9 cellular contexts compared by ENCODE assay signal in the genomic region with DNA sequence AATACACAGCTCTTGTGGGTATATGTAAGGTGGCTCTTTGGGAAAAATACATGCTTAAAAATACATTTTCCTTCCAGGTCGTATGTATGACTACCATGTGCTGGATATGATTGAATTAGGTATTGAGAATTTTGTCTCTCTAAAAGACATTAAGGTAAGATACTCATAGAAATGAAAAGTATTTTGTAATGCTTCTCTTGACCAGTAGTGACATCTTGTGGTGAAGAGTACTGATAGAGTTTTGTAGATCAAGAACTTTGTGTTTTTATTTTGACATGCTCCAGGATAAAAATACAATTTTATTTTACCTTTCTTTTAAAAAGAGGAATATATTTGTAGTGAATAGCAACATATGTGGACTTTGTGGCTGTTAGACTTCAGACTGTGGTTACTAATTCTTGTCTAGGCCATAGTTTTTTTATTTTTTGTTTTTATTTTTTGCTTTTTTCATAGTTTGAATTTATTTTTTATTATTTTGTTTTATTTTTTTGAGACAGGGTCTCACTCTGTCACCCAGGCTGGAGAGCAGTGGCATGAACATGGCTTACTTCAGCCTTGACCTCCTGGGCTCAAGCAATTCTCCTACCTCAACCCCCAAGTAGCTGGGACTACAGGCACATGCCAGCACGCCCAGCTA. TPM values are rescaled to one million over a fixed set of nuclear protein-coding genes. Genes with fewer than 3 reads are reported as not detected.
DNase-seq lines count a peak whose midpoint lies in the region; ATAC-seq and TF ChIP-seq lines count a peak whose summit lies in the region.
"Had no signal": no experiment of that assay in that cellular context is flagged by ENCODE, and none has a peak within 500 bp of the region (broad histone marks: within the 10 kb centered on the region; RNA-seq: fewer than 3 reads in every experiment).

No MANE protein-coding gene starts in this region.

- H3K9me3 ChIP-seq in OCI-LY3 (ENCODE audit: insufficient read depth, low read length): no peaks in the 10 kb centered on the region
- no peaks in the 10 kb centered on the region for H3K9me3 ChIP-seq in fibroblast of lung (ENCODE audit: control insufficient read depth, insufficient read depth, low read depth, low read length)
- H3K9me3 ChIP-seq in smooth muscle cell (replicated peaks; ENCODE audit: low read depth): no peaks in the 10 kb centered on the region
- no peaks in the 10 kb centered on the region for H3K9me3 ChIP-seq in WERI-Rb-1 (ENCODE audit: severe bottlenecking)
- H3K9me3 ChIP-seq: thoracic aorta had no signal

- H2AFZ ChIP-seq in OCI-LY3 (ENCODE audit: low read depth, low read length) (no peak overlapping the region), fibroblast of lung (ENCODE audit: low read length) (no peak overlapping the region), smooth muscle cell (ENCODE audit: low read depth) (no peak overlapping the region)

- H3K4me1 Mint-ChIP-seq in activated T-helper 17 cell treated with anti-CD3 and anti-CD28 coated beads, Interleukin-2, amount 50 U/mL, for 72 hours: peaks cover under 1% of the 10 kb centered on the region

- H3F3A ChIP-seq in smooth muscle cell (ENCODE audit: low read depth): no peaks in the 10 kb centered on the region

- peaks cover 8% of the 10 kb centered on the region; the same call in 1 of the 2 replicates for H3K79me2 ChIP-seq in OCI-LY3 (ENCODE audit: low read length)
- no peaks in the 10 kb centered on the region for H3K79me2 ChIP-seq in fibroblast of lung (ENCODE audit: control insufficient read depth, insufficient read depth, low read length)
- no peaks in the 10 kb centered on the region for H3K79me2 ChIP-seq in smooth muscle cell (ENCODE audit: low read depth)

- H3K9ac ChIP-seq in OCI-LY3 (ENCODE audit: low read length): no peak overlapping the region
- H3K9ac ChIP-seq in fibroblast of lung (ENCODE audit: insufficient read depth, low read length): no peak overlapping the region
- no peak overlapping the region for H3K9ac ChIP-seq in smooth muscle cell (ENCODE audit: low read depth)

- peaks cover 97% of the 10 kb centered on the region for H3K36me3 Mint-ChIP-seq in activated T-helper 17 cell treated with anti-CD3 and anti-CD28 coated beads, Interleukin-2, amount 50 U/mL, for 72 hours (ENCODE audit: low read depth)

- no peak overlapping the region for H3K4me3 Mint-ChIP-seq in activated T-helper 17 cell treated with anti-CD3 and anti-CD28 coated beads, Interleukin-2, amount 50 U/mL, for 72 hours

- H3K4me3 ChIP-seq in OCI-LY3 (ENCODE audit: low read length) (no peak overlapping the region), fibroblast of lung (replicated peaks in 1 of 4; ENCODE audit: control extremely low read depth in 1 of 4, insufficient read depth in 1 of 4, low read depth in 3 of 4, low read length in 4 of 4) (no peak overlapping the region), smooth muscle cell (no peak overlapping the region), WERI-Rb-1 (ENCODE audit: low read depth, low read length) (no peak overlapping the region)
- H3K4me3 ChIP-seq: thoracic aorta had no signal

- no peak overlapping the region for H3K4me2 ChIP-seq in OCI-LY3 (ENCODE audit: low read length)
- H3K4me2 ChIP-seq in fibroblast of lung (ENCODE audit: extremely low read depth, insufficient read depth, low read length): no peak overlapping the region
- no peak overlapping the region for H3K4me2 ChIP-seq in smooth muscle cell

- no peak overlapping the region for H3K27ac Mint-ChIP-seq in activated T-helper 17 cell treated with anti-CD3 and anti-CD28 coated beads, Interleukin-2, amount 50 U/mL, for 72 hours

- H3K9me3 Mint-ChIP-seq in activated T-helper 17 cell treated with anti-CD3 and anti-CD28 coated beads, Interleukin-2, amount 50 U/mL, for 72 hours: no peaks in the 10 kb centered on the region

- 79% methylated on average over 2 of the region's 2 CpGs for WGBS in smooth muscle cell (ENCODE audit: low lambda C conversion rate)

- H3K27me3 Mint-ChIP-seq in activated T-helper 17 cell treated with anti-CD3 and anti-CD28 coated beads, Interleukin-2, amount 50 U/mL, for 72 hours: no peaks in the 10 kb centered on the region

- H4K20me1 ChIP-seq in OCI-LY3 (ENCODE audit: insufficient read depth, low read length) (no peaks in the 10 kb centered on the region), fibroblast of lung (ENCODE audit: control insufficient read depth, extremely low read depth, insufficient read depth, low read length) (no peaks in the 10 kb centered on the region), smooth muscle cell (ENCODE audit: low read depth) (no peaks in the 10 kb centered on the region)

- no peaks in the 10 kb centered on the region for H3K27me3 ChIP-seq in OCI-LY3 (ENCODE audit: low read depth, low read length)
- no peaks in the 10 kb centered on the region for H3K27me3 ChIP-seq in fibroblast of lung (ENCODE audit: control insufficient read depth, insufficient read depth, low read length)
- H3K27me3 ChIP-seq in smooth muscle cell (ENCODE audit: low read depth): no peaks in the 10 kb centered on the region
- no peaks in the 10 kb centered on the region for H3K27me3 ChIP-seq in WERI-Rb-1 (ENCODE audit: insufficient read depth, low read depth, severe bottlenecking)

- H3K27ac ChIP-seq in OCI-LY3 (ENCODE audit: low read length) (no peak overlapping the region), fibroblast of lung (ENCODE audit: insufficient read depth, low read length) (no peak overlapping the region), smooth muscle cell (ENCODE audit: low read depth) (no peak overlapping the region), WERI-Rb-1 (no peak overlapping the region)
- H3K27ac ChIP-seq: thoracic aorta had no signal

- H3K4me1 ChIP-seq in OCI-LY3 (ENCODE audit: low read length) (no peaks in the 10 kb centered on the region), fibroblast of lung (ENCODE audit: control insufficient read depth, extremely low read depth, insufficient read depth, low read length) (no peaks in the 10 kb centered on the region), smooth muscle cell (ENCODE audit: low read depth) (no peaks in the 10 kb centered on the region)

- peak; percentile 42 for TF ChIP-seq CTCF in OCI-LY3 (IDR thresholded peaks at IDR 0.05; ENCODE audit: low read depth, low read length)
- peak in 1 of 2 donors; percentile 47 for TF ChIP-seq CTCF in fibroblast of lung (conservative IDR thresholded peaks at IDR 0.05 in 1 of 2, IDR thresholded peaks at IDR 0.05 in 1 of 2; ENCODE audit: low read depth in 1 of 2, low read length in 2 of 2)
- TF ChIP-seq CTCF in smooth muscle cell (IDR thresholded peaks at IDR 0.05; ENCODE audit: borderline replicate concordance, insufficient read depth, poor library complexity, severe bottlenecking): peak; percentile 63
- no peak for TF ChIP-seq CTCF in WERI-Rb-1 (IDR thresholded peaks at IDR 0.05; ENCODE audit: low read depth, low read length)

- peak; percentile 13 for DNase-seq in SKM-1 (lab: John Stamatoyannopoulos, UW; ENCODE audit: unreplicated experiment)
- DNase-seq in SKM-1 treated with dmso at 0.1 percent for 144 hours (lab: John Stamatoyannopoulos, UW; ENCODE audit: unreplicated experiment): no peak
- peak; percentile 11 to 58 for DNase-seq in fibroblast of lung (ENCODE audit: low read depth in 2 of 2)
- no peak for DNase-seq in smooth muscle cell (lab: John Stamatoyannopoulos, UW; ENCODE audit: unreplicated experiment)
- DNase-seq in UCSD-AML1 (lab: John Stamatoyannopoulos, UW; ENCODE audit: unreplicated experiment): no peak
- no peak for DNase-seq in WERI-Rb-1

- H3K36me3 ChIP-seq in OCI-LY3 (replicated peaks; ENCODE audit: low read depth, low read length) (peaks cover 16% of the 10 kb centered on the region), fibroblast of lung (ENCODE audit: control insufficient read depth, insufficient read depth, low read length) (peaks cover 8% of the 10 kb centered on the region), smooth muscle cell (ENCODE audit: low read depth) (peaks cover 8% of the 10 kb centered on the region), WERI-Rb-1 (peaks cover 53% of the 10 kb centered on the region)

- ATAC-seq in activated T-helper 17 cell treated with anti-CD3 and anti-CD28 coated beads, Interleukin-2, amount 50 U/mL, for 72 hours (replicated peaks): no peak

RNA-seq across cellular contexts. Expression of gene RPF2, which starts 17.9 kb away (rescaled TPM):
- 27.4 and 28.5 TPM in 2 replicates for total RNA-seq in fibroblast of lung
- 36.4 and 40.0 TPM in 2 replicates for polyA plus RNA-seq in fibroblast of lung
- polyA plus RNA-seq in fibroblast of lung (2012): 26.8 and 32.8 TPM in 2 replicates
- polyA minus RNA-seq in fibroblast of lung (ENCODE audit: low replicate concordance): 4.7 and 6.0 TPM in 2 replicates
- 29.0 and 34.5 TPM in 2 replicates for total RNA-seq in smooth muscle cell
- 30.5 and 33.8 TPM in 2 replicates for polyA plus RNA-seq in smooth muscle cell
- 10 to 100 TPM; 38.4 to 55.9 TPM for total RNA-seq in activated T-helper 17 cell treated with anti-CD3 and anti-CD28 coated beads, Interleukin-2, amount 50 U/mL, for 72 hours

RNA-seq across cellular contexts. Expression of gene GTF3C6, which starts 41.2 kb away (rescaled TPM):
- total RNA-seq in fibroblast of lung (44.3 and 47.3 TPM in 2 replicates), smooth muscle cell (52.3 and 90.2 TPM in 2 replicates)
- polyA plus RNA-seq in fibroblast of lung (74.4 and 90.5 TPM in 2 replicates), smooth muscle cell (88.5 and 102 TPM in 2 replicates)
- 104 and 136 TPM in 2 replicates for polyA plus RNA-seq in fibroblast of lung (2012)
- polyA minus RNA-seq in fibroblast of lung (ENCODE audit: low replicate concordance): not detected in 2 replicates
- total RNA-seq in activated T-helper 17 cell treated with anti-CD3 and anti-CD28 coated beads, Interleukin-2, amount 50 U/mL, for 72 hours: 100 to 1,000 TPM in 1 of 2 donors, 10 to 100 TPM in 1; 55.8 to 123 TPM

Comparison
In these comparisons a context has a peak if more than half of its experiments do, and no peak if none do; other contexts are left out.
1. DNase-seq: peak in SKM-1 (single experiment) and fibroblast of lung (2 of 2); none in SKM-1 treated with dmso at 0.1 percent for 144 hours (single experiment), smooth muscle cell (single experiment), UCSD-AML1 (single experiment) and WERI-Rb-1 (single experiment).